In genomic region chr11:113494021-113494420, GRCh38 we compare ENCODE assay signal across 16 cellular contexts. TPM values are rescaled to one million over a fixed set of nuclear protein-coding genes. Genes with fewer than 3 reads are reported as not detected.
"Had no signal": no experiment of that assay in that cellular context is flagged by ENCODE, and none has a peak within 500 bp of the region (broad histone marks: within the 10 kb centered on the region; RNA-seq: fewer than 3 reads in every experiment).

No MANE protein-coding gene starts in this region.

- H3K27me3 ChIP-seq: body of pancreas, left lung, upper lobe of left lung had no signal

- H3K9me3 ChIP-seq: body of pancreas, heart left ventricle, left lung, prostate gland, upper lobe of left lung had no signal

- H3K27ac ChIP-seq: body of pancreas, heart left ventricle, left lung, prostate gland, upper lobe of left lung had no signal

- ATAC-seq: body of pancreas, esophagus mucosa, heart left ventricle, left lung, sciatic nerve had no signal

- H3K36me3 ChIP-seq: heart left ventricle, left lung, prostate gland, upper lobe of left lung had no signal

- DNase-seq: activated CD4-positive, CD25-positive, alpha-beta regulatory T cell; activated T-cell treated with anti-CD3 and anti-CD28 coated beads, Interleukin-2, amount 50 U/mL, for 1 hour; amniotic stem cell; body of pancreas; foreskin melanocyte; heart left ventricle; left lung; mesenchymal stem cell; nucleus accumbens; stimulated activated naive CD4-positive, alpha-beta T cell treated with Interleukin-2 at 50 U/mL for 16 hours; upper lobe of left lung had no signal

- H3K4me3 ChIP-seq: body of pancreas, heart left ventricle, left lung, prostate gland, upper lobe of left lung had no signal

- H3K4me1 ChIP-seq: body of pancreas, heart left ventricle, left lung, prostate gland, upper lobe of left lung had no signal

RNA-seq across cellular contexts. Expression of gene DRD2, which starts 18.8 kb away (rescaled TPM):
- total RNA-seq: dermis microvascular lymphatic vessel endothelial cell; left lung; natural killer cell treated with Interleukin-12 subunit alpha and Interleukin-12 subunit beta and Interleukin-15 and Interleukin-18, amount 100 ng/mL, for 72 hours had no signal
